Comparison of ENCODE assay signal across 1 cellular context in the genomic region with DNA sequence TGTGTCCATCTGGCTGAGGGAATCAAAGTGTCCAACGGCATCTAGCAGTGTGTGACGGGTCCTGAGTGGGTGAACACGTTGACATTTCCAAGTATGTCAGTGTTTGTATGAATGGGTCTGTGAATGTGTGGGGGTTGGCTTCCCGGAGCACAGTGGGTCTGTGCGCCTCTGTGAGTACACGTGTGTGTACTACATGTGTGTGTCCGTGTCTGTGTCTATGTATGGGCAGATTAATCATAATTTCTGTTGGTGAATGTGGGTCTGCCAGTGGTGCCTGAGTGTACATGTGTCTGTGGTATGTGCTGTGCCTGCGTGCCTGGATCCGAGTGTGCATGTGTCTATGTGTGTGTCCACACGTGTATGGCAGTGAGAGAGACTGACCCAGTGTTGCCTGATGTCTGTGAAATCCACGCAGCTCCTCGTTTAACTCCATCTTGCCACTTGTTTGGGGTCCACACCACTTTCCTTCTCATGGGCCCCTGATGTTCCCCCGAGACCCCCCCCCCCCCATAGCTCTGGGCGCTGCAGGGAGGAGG.
TF ChIP-seq lines count a peak whose summit lies in the region.

No MANE protein-coding gene starts in this region.

TF ChIP-seq in K562, 482 proteins besides CTCF, POLR2A, EP300 and RAD21:
- TF ChIP-seq HNRNPLL (IDR thresholded peaks at IDR 0.05; ENCODE audit: low read depth, low read length, poor library complexity, severe bottlenecking) = peak; percentile 28
- TF ChIP-seq NELFE (IDR thresholded peaks at IDR 0.05; ENCODE audit: insufficient read depth, insufficient read length) = no peak
- no peak for TF ChIP-seq ZNF431 (CRISPR knock-in tag; IDR thresholded peaks at IDR 0.05)
- no peak for TF ChIP-seq CBFA2T3 (IDR thresholded peaks at IDR 0.05)
- no peak for TF ChIP-seq ADNP (tag; IDR thresholded peaks at IDR 0.05)
- TF ChIP-seq ZNF280B (CRISPR knock-in tag; IDR thresholded peaks at IDR 0.05) = no peak
- no peak for TF ChIP-seq SIN3A (IDR thresholded peaks at IDR 0.05; ENCODE audit: borderline replicate concordance in 2 of 2, control insufficient read depth in 1 of 2, low read depth in 2 of 2, low read length in 2 of 2)
- TF ChIP-seq CREB1 (IDR thresholded peaks at IDR 0.05) = no peak
- no peak for TF ChIP-seq CREB1 (CRISPR knock-in tag; IDR thresholded peaks at IDR 0.05)
- TF ChIP-seq ZNF347 (CRISPR knock-in tag; IDR thresholded peaks at IDR 0.05; ENCODE audit: low read depth) = no peak
- peak; percentile 35 for TF ChIP-seq POLR2B (IDR thresholded peaks at IDR 0.05; ENCODE audit: low read depth, partially characterized antibody)
- TF ChIP-seq, protein P1, sequence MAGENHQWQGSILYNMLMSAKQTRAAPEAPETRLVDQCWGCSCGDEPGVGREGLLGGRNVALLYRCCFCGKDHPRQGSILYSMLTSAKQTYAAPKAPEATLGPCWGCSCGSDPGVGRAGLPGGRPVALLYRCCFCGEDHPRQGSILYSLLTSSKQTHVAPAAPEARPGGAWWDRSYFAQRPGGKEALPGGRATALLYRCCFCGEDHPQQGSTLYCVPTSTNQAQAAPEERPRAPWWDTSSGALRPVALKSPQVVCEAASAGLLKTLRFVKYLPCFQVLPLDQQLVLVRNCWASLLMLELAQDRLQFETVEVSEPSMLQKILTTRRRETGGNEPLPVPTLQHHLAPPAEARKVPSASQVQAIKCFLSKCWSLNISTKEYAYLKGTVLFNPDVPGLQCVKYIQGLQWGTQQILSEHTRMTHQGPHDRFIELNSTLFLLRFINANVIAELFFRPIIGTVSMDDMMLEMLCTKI (IDR thresholded peaks at IDR 0.05; ENCODE audit: partially characterized antibody) = no peak
- TF ChIP-seq, protein P2, sequence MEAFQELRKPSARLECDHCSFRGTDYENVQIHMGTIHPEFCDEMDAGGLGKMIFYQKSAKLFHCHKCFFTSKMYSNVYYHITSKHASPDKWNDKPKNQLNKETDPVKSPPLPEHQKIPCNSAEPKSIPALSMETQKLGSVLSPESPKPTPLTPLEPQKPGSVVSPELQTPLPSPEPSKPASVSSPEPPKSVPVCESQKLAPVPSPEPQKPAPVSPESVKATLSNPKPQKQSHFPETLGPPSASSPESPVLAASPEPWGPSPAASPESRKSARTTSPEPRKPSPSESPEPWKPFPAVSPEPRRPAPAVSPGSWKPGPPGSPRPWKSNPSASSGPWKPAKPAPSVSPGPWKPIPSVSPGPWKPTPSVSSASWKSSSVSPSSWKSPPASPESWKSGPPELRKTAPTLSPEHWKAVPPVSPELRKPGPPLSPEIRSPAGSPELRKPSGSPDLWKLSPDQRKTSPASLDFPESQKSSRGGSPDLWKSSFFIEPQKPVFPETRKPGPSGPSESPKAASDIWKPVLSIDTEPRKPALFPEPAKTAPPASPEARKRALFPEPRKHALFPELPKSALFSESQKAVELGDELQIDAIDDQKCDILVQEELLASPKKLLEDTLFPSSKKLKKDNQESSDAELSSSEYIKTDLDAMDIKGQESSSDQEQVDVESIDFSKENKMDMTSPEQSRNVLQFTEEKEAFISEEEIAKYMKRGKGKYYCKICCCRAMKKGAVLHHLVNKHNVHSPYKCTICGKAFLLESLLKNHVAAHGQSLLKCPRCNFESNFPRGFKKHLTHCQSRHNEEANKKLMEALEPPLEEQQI (IDR thresholded peaks at IDR 0.05) = no peak
- TF ChIP-seq POLR2AphosphoS2 (IDR thresholded peaks at IDR 0.05; ENCODE audit: low read length) = no peak
- TF ChIP-seq SREBF1 (IDR thresholded peaks at IDR 0.05; ENCODE audit: borderline replicate concordance, low read depth, low read length) = no peak
- TF ChIP-seq ZFP91 (CRISPR knock-in tag; IDR thresholded peaks at IDR 0.05) = no peak
- no peak for TF ChIP-seq ZBTB2 (IDR thresholded peaks at IDR 0.05)
- peak; percentile 53; the same call in 1 of the 2 replicates for TF ChIP-seq SUPT5H (IDR thresholded peaks at IDR 0.05)
- TF ChIP-seq HNRNPL (IDR thresholded peaks at IDR 0.05; ENCODE audit: low read depth, low read length) = no peak
- TF ChIP-seq, protein P3, sequence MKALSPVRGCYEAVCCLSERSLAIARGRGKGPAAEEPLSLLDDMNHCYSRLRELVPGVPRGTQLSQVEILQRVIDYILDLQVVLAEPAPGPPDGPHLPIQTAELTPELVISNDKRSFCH (CRISPR knock-in tag; IDR thresholded peaks at IDR 0.05) = no peak
- TF ChIP-seq, protein P3 (tag; IDR thresholded peaks at IDR 0.05) = no peak
- TF ChIP-seq CSDE1 (IDR thresholded peaks at IDR 0.05) = no peak
- peak; percentile 8 for TF ChIP-seq KDM5B (IDR thresholded peaks at IDR 0.05; ENCODE audit: insufficient replicate concordance, low read depth, low read length)
- TF ChIP-seq GTF2A2 (tag; IDR thresholded peaks at IDR 0.05) = no peak
- no peak for TF ChIP-seq ZBTB7A (IDR thresholded peaks at IDR 0.05; ENCODE audit: borderline replicate concordance, control insufficient read depth, low read depth, low read length)
- TF ChIP-seq ZNF24 (IDR thresholded peaks at IDR 0.05) = no peak
- no peak for TF ChIP-seq ZNF830 (CRISPR knock-in tag; IDR thresholded peaks at IDR 0.05)
